18 cellular contexts compared by ENCODE assay signal in the genomic region with DNA sequence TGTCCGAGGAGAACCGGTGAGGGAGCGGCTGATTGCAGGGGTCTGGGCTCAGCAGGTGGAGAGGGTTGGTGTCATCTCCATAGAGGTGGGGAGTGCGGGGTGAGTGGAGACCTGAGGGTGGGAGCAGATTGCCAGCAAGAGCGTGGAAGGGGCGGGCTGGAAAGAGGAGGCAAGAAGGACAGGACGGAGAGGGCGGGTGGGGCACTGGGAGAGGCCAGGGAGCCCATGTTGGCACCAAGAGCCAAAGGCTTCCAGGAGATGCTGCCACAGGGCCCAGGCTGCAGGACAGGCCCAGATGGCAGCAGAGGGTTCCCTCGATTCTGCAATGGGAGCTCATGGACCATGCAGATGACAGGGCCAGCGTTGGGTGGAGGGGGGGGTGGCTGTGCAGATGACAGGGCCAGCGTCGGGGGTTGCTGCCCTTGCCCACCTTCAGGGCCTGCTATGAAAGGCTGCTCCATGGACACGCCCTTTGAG.
A peak's percentile ranks its signal among the peaks of the same experiment; 100 is the strongest.
DNase-seq lines count a peak whose midpoint lies in the region; ATAC-seq and TF ChIP-seq lines count a peak whose summit lies in the region.
"Had no signal": no experiment of that assay in that cellular context is flagged by ENCODE, and none has a peak within 500 bp of the region (broad histone marks: within the 10 kb centered on the region; RNA-seq: fewer than 3 reads in every experiment).

No MANE protein-coding gene starts in this region.

- H3K27me3 Mint-ChIP-seq in activated CD8-positive, alpha-beta memory T cell treated with anti-CD3 and anti-CD28 coated beads, Interleukin-2, amount 10 ng/mL, durations not matched to agents 7 days and 5 days, result no peaks in the 10 kb centered on the region
- peaks cover 0 to 4% of the 10 kb centered on the region in 2 donors for H3K27me3 Mint-ChIP-seq in natural killer cell treated with Interleukin-12 subunit alpha and Interleukin-12 subunit beta and Interleukin-15 and Interleukin-18, amount 100 ng/mL, for 72 hours
- H3K27me3 Mint-ChIP-seq in natural killer cell (ENCODE audit: low read depth in 2 of 2), result peaks cover 8 to 9% of the 10 kb centered on the region in 2 donors

- no peak for TF ChIP-seq CTCF in natural killer cell (IDR thresholded peaks at IDR 0.05)
- TF ChIP-seq CTCF in lower leg skin (IDR thresholded peaks at IDR 0.05), result no peak
- no peak for TF ChIP-seq CTCF in foreskin fibroblast (IDR thresholded peaks at IDR 0.05; ENCODE audit: low read depth, low read length)

- peaks cover 2% of the 10 kb centered on the region for H3K36me3 Mint-ChIP-seq in activated CD8-positive, alpha-beta memory T cell treated with anti-CD3 and anti-CD28 coated beads, Interleukin-2, amount 10 ng/mL, durations not matched to agents 7 days and 5 days
- no peaks in the 10 kb centered on the region for H3K36me3 Mint-ChIP-seq in natural killer cell treated with Interleukin-12 subunit alpha and Interleukin-12 subunit beta and Interleukin-15 and Interleukin-18, amount 100 ng/mL, for 72 hours
- H3K36me3 Mint-ChIP-seq in natural killer cell, result no peaks in the 10 kb centered on the region
- H3K36me3 Mint-ChIP-seq: CD8-positive, alpha-beta T cell had no signal

- no peaks in the 10 kb centered on the region for H3K9me3 Mint-ChIP-seq in activated CD8-positive, alpha-beta memory T cell treated with anti-CD3 and anti-CD28 coated beads, Interleukin-2, amount 10 ng/mL, durations not matched to agents 7 days and 5 days (ENCODE audit: low read depth)
- no peaks in the 10 kb centered on the region for H3K9me3 Mint-ChIP-seq in natural killer cell treated with Interleukin-12 subunit alpha and Interleukin-12 subunit beta and Interleukin-15 and Interleukin-18, amount 100 ng/mL, for 72 hours
- H3K9me3 Mint-ChIP-seq in natural killer cell, result no peaks in the 10 kb centered on the region
- H3K9me3 Mint-ChIP-seq: CD8-positive, alpha-beta T cell; GM23338; HFFc6 had no signal

- 90 to 91% methylated on average over 12 to 13 of the region's 13 CpGs for WGBS in lower leg skin, 2 donors

- DNase-seq in activated CD8-positive, alpha-beta memory T cell treated with anti-CD3 and anti-CD28 coated beads, Interleukin-2, amount 50 U/mL, for 48 hours, result peak; percentile 52
- DNase-seq in activated CD8-positive, alpha-beta memory T cell treated with anti-CD3 and anti-CD28 coated beads, Interleukin-2, amount 10 ng/mL, durations not matched to agents 7 days and 5 days, result no peak
- peak; percentile 37 for DNase-seq in natural killer cell treated with Interleukin-12 subunit alpha and Interleukin-12 subunit beta and Interleukin-15 and Interleukin-18, amount 100 ng/mL, for 72 hours (ENCODE audit: low spot score)
- DNase-seq in natural killer cell (no peak), lower leg skin (ENCODE audit: low spot score in 2 of 2) (peak; percentile 12 to 78), foreskin fibroblast (no peak), hippocampal formation (lab: John Stamatoyannopoulos, UW) (no peak), mesenteric fat pad (ENCODE audit: low spot score) (no peak)
- DNase-seq: CD8-positive, alpha-beta T cell; COR-L47; DMS153; DMS79 treated with DMSO at 0.1 percent for 48 hours; EL; GDM1; HCEC 1CT; HFFc6 had no signal

- H3K4me1 Mint-ChIP-seq in activated CD8-positive, alpha-beta memory T cell treated with anti-CD3 and anti-CD28 coated beads, Interleukin-2, amount 10 ng/mL, durations not matched to agents 7 days and 5 days, result peaks cover 25% of the 10 kb centered on the region
- H3K4me1 Mint-ChIP-seq in natural killer cell treated with Interleukin-12 subunit alpha and Interleukin-12 subunit beta and Interleukin-15 and Interleukin-18, amount 100 ng/mL, for 72 hours (ENCODE audit: low read depth in 2 of 2), result peaks cover 12 to 15% of the 10 kb centered on the region in 2 donors
- peaks cover 14 to 22% of the 10 kb centered on the region in 2 donors for H3K4me1 Mint-ChIP-seq in natural killer cell

- intact Hi-C loops in natural killer cell (cut with micrococcal nuclease) (no loop called here), lower leg skin (cut with DNase I; ENCODE audit: low total_unique reads) (no loop called here)

- TF ChIP-seq POLR2A in lower leg skin (IDR thresholded peaks at IDR 0.05), result no peak

- ATAC-seq in activated CD8-positive, alpha-beta memory T cell treated with anti-CD3 and anti-CD28 coated beads, Interleukin-2, amount 10 ng/mL, durations not matched to agents 7 days and 5 days, result no peak
- ATAC-seq in natural killer cell treated with Interleukin-12 subunit alpha and Interleukin-12 subunit beta and Interleukin-15 and Interleukin-18, amount 100 ng/mL, for 72 hours, result no peak
- ATAC-seq in natural killer cell, result no peak
- ATAC-seq: CD8-positive, alpha-beta T cell; GM23338 had no signal

- CTCF ChIA-PET in activated CD8-positive, alpha-beta memory T cell treated with anti-CD3 and anti-CD28 coated beads, Interleukin-2, amount 10 ng/mL, durations not matched to agents 7 days and 5 days (lab: Charles Lee), result interaction anchor here (0.7 kb wide), 2 partner anchors 56 to 184 kb away, joined by 3 read pairs; no protein-coding TSS in a partner anchor

- H3K27ac Mint-ChIP-seq in activated CD8-positive, alpha-beta memory T cell treated with anti-CD3 and anti-CD28 coated beads, Interleukin-2, amount 10 ng/mL, durations not matched to agents 7 days and 5 days, result no peak overlapping the region
- no peak overlapping the region for H3K27ac Mint-ChIP-seq in natural killer cell treated with Interleukin-12 subunit alpha and Interleukin-12 subunit beta and Interleukin-15 and Interleukin-18, amount 100 ng/mL, for 72 hours
- H3K27ac Mint-ChIP-seq in natural killer cell, result no peak overlapping the region
- H3K27ac Mint-ChIP-seq: CD8-positive, alpha-beta T cell; GM23338; HFFc6 had no signal

- no peak overlapping the region for H3K4me3 Mint-ChIP-seq in activated CD8-positive, alpha-beta memory T cell treated with anti-CD3 and anti-CD28 coated beads, Interleukin-2, amount 10 ng/mL, durations not matched to agents 7 days and 5 days
- H3K4me3 Mint-ChIP-seq in natural killer cell treated with Interleukin-12 subunit alpha and Interleukin-12 subunit beta and Interleukin-15 and Interleukin-18, amount 100 ng/mL, for 72 hours, result no peak overlapping the region
- H3K4me3 Mint-ChIP-seq in natural killer cell, result no peak overlapping the region
- H3K4me3 Mint-ChIP-seq: CD14-positive monocyte; CD8-positive, alpha-beta T cell; GM23338; HFFc6 had no signal

- no peak overlapping the region for H3K4me3 ChIP-seq in lower leg skin (ENCODE audit: low read depth, poor library complexity, severe bottlenecking)
- H3K4me3 ChIP-seq in foreskin fibroblast (ENCODE audit: low read depth in 1 of 2, low read length in 2 of 2), result no peak overlapping the region
- H3K4me3 ChIP-seq: GM23338 had no signal

Comparison
In these comparisons a context has a peak if more than half of its experiments do, and no peak if none do; other contexts are left out.
1. DNase-seq: peak in activated CD8-positive, alpha-beta memory T cell treated with anti-CD3 and anti-CD28 coated beads, Interleukin-2, amount 50 U/mL, for 48 hours (single experiment), natural killer cell treated with Interleukin-12 subunit alpha and Interleukin-12 subunit beta and Interleukin-15 and Interleukin-18, amount 100 ng/mL, for 72 hours (single experiment) and lower leg skin (2 of 2); none in activated CD8-positive, alpha-beta memory T cell treated with anti-CD3 and anti-CD28 coated beads, Interleukin-2, amount 10 ng/mL, durations not matched to agents 7 days and 5 days (single experiment), natural killer cell (single experiment), foreskin fibroblast (0 of 2), hippocampal formation (0 of 2) and mesenteric fat pad (single experiment).